ENCODE assay signal across 12 cellular contexts in the genomic region with DNA sequence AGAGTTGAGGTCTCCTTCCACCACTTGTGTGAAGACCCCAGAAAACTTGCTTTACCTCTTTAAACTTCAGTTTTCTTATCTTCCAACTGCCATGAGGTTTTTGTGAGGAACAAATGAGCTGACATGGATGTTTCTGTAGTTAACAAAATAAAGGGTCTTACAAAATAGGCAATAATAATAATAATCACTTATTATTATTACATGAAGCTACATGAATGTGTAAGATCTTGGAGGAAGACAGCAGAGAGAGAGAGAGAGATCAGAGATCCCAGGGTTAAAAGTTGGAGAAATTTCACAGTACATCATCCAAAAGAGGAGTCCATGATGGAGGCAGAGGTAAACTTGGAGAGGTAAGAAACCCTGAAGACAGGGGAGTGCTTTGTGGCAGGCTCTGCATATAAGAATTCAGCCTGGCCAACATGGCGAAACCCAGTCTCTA. TPM values are rescaled to one million over a fixed set of nuclear protein-coding genes. Genes with fewer than 3 reads are reported as not detected.
A peak's percentile ranks its signal among the peaks of the same experiment; 100 is the strongest.
DNase-seq lines count a peak whose midpoint lies in the region; ATAC-seq, FAIRE-seq and TF ChIP-seq lines count a peak whose summit lies in the region.
"Had no signal": no experiment of that assay in that cellular context is flagged by ENCODE, and none has a peak within 500 bp of the region (broad histone marks: within the 10 kb centered on the region; RNA-seq: fewer than 3 reads in every experiment).

No MANE protein-coding gene starts in this region.

- TF ChIP-seq CTCF in GM23338 (conservative IDR thresholded peaks at IDR 0.05; ENCODE audit: low read depth in 2 of 2) (no peak), fibroblast of mammary gland (conservative IDR thresholded peaks at IDR 0.05; ENCODE audit: control insufficient read depth, insufficient read depth, low read depth, low read length) (no peak)

- H3K79me1 ChIP-seq in mesendoderm (ENCODE audit: low read length) = peaks cover 9% of the 10 kb centered on the region

- no peak overlapping the region for H2AK5ac ChIP-seq in mesendoderm (ENCODE audit: low read length)

- no peaks in the 10 kb centered on the region for H3K9me3 ChIP-seq in CD4-positive, alpha-beta memory T cell (ENCODE audit: control insufficient read depth in 1 of 2, low read length in 2 of 2)
- no peaks in the 10 kb centered on the region for H3K9me3 ChIP-seq in SK-N-MC (ENCODE audit: low read depth, low read length)
- H3K9me3 ChIP-seq: uterus had no signal

- no peak overlapping the region for H3K18ac ChIP-seq in mesendoderm (ENCODE audit: low read length)

- no peak overlapping the region for H4K8ac ChIP-seq in mesendoderm (ENCODE audit: low read depth, low read length)

- no peak overlapping the region for H3K27ac ChIP-seq in CD4-positive, alpha-beta memory T cell (ENCODE audit: low read depth, low read length)
- peak overlapping the region; percentile 100 for H3K27ac ChIP-seq in GM23338 (ENCODE audit: low read depth)
- H3K27ac ChIP-seq in SK-N-MC = peak overlapping the region; percentile 97
- H3K27ac ChIP-seq in mesendoderm (ENCODE audit: low read depth, low read length) = no peak overlapping the region

- H3K9ac ChIP-seq in SK-N-MC (ENCODE audit: insufficient read length) = no peak overlapping the region
- H3K9ac ChIP-seq in mesendoderm (ENCODE audit: low read length) = no peak overlapping the region

- CTCF ChIA-PET in CD4-positive, alpha-beta memory T cell (lab: Charles Lee; ENCODE audit: partially characterized antibody) = interaction anchor here (0.8 to 3.7 kb wide), 10 partner anchors 9 to 362 kb away, joined by 3 to 20 read pairs (median 4); a partner anchor contains a TSS

- no peak overlapping the region for H2BK5ac ChIP-seq in mesendoderm (ENCODE audit: low read length)

- no peaks in the 10 kb centered on the region for H3K27me3 ChIP-seq in CD4-positive, alpha-beta memory T cell (ENCODE audit: insufficient read depth, low read length)
- H3K27me3 ChIP-seq in GM23338 (ENCODE audit: insufficient read depth) = no peaks in the 10 kb centered on the region
- no peaks in the 10 kb centered on the region for H3K27me3 ChIP-seq in mesendoderm (ENCODE audit: insufficient read depth, low read length, poor library complexity)
- H3K27me3 ChIP-seq: uterus had no signal

- no peak overlapping the region for H3K56ac ChIP-seq in mesendoderm (ENCODE audit: low read length)

- 0 out of 2 replicates have a peak, but pooled peaks cover 10% of the 10 kb centered on the region for H4K20me1 ChIP-seq in GM23338 (replicated peaks; ENCODE audit: insufficient read depth)

- no peak overlapping the region for H2AFZ ChIP-seq in GM23338

- no peak for DNase-seq in CD4-positive, alpha-beta memory T cell
- DNase-seq in GM23338 (ENCODE audit: low spot score) = no peak
- DNase-seq in SK-N-MC (ENCODE audit: low read depth, low spot score) = no peak
- peak; percentile 16 for DNase-seq in fibroblast of mammary gland (ENCODE audit: low read depth)
- no peak for DNase-seq in KG1 (lab: John Stamatoyannopoulos, UW)
- DNase-seq in GM19239 (ENCODE audit: insufficient read length, low spot score) = no peak
- DNase-seq in mesendoderm = no peak
- DNase-seq: activated CD4-positive, alpha-beta T cell treated with anti-CD3 and anti-CD28 coated beads for 1 hour; amniotic stem cell; NCI-H1694 treated with DMSO at 0.1 percent for 48 hours; uterus had no signal

- no peaks in the 10 kb centered on the region for H3K9me2 ChIP-seq in GM23338 (ENCODE audit: insufficient read depth)

- no CpG with 5 or more reads among the region's 1 CpG for WGBS in mesendoderm (ENCODE audit: extremely low coverage, insufficient coverage, low lambda C conversion rate)

- H3K4me2 ChIP-seq in GM23338 (no peak overlapping the region), mesendoderm (ENCODE audit: low read length) (no peak overlapping the region)

- peaks cover 12 to 28% of the 10 kb centered on the region in 2 donors for H3K36me3 Mint-ChIP-seq in CD4-positive, alpha-beta memory T cell
- peaks cover 50% of the 10 kb centered on the region for H3K36me3 Mint-ChIP-seq in GM23338 (ENCODE audit: low read depth)

- intact Hi-C loops in CD4-positive, alpha-beta memory T cell (cut with micrococcal nuclease) = no loop called here

- H3K4ac ChIP-seq in mesendoderm (ENCODE audit: low read depth, low read length) = no peak overlapping the region

- H3K36me3 ChIP-seq in CD4-positive, alpha-beta memory T cell (ENCODE audit: insufficient read depth, low read length) = peaks cover 8% of the 10 kb centered on the region
- H3K36me3 ChIP-seq in GM23338 (ENCODE audit: insufficient read depth) (peaks cover 7% of the 10 kb centered on the region; the same call in 1 of the 2 replicates), SK-N-MC (ENCODE audit: insufficient read depth, low read length) (peaks cover 24% of the 10 kb centered on the region), mesendoderm (ENCODE audit: control insufficient read depth, insufficient read depth, low read length) (no peaks in the 10 kb centered on the region)
- H3K36me3 ChIP-seq: uterus had no signal

- H3K9me3 Mint-ChIP-seq in CD4-positive, alpha-beta memory T cell = no peaks in the 10 kb centered on the region
- H3K9me3 Mint-ChIP-seq in GM23338 = peaks cover 20% of the 10 kb centered on the region; the same call in 2 of the 3 replicates

- H3K4me3 ChIP-seq in CD4-positive, alpha-beta memory T cell (ENCODE audit: low read length in 2 of 2) = no peak overlapping the region
- H3K4me3 ChIP-seq in GM23338 (no peak overlapping the region), SK-N-MC (no peak overlapping the region), fibroblast of mammary gland (ENCODE audit: control insufficient read depth, low read depth, low read length) (no peak overlapping the region), mesendoderm (ENCODE audit: low read length) (no peak overlapping the region)
- H3K4me3 ChIP-seq: uterus had no signal

- H2BK120ac ChIP-seq in mesendoderm (ENCODE audit: low read depth, low read length) = no peak overlapping the region

- H3K23ac ChIP-seq in mesendoderm (ENCODE audit: low read length) = no peak overlapping the region

- H3K4me3 Mint-ChIP-seq in CD4-positive, alpha-beta memory T cell = peak overlapping the region in 5 of 8 donors; percentile 4 to 53 (median 32)
- H3K4me3 Mint-ChIP-seq in GM23338 = no peak overlapping the region; the same call in 2 of the 3 replicates

- H3K79me2 ChIP-seq in GM23338 (replicated peaks; ENCODE audit: insufficient read depth) = peaks cover 30% of the 10 kb centered on the region
- peaks cover 26% of the 10 kb centered on the region for H3K79me2 ChIP-seq in mesendoderm (ENCODE audit: control insufficient read depth, insufficient read depth, low read length)

- H3K27me3 Mint-ChIP-seq in CD4-positive, alpha-beta memory T cell = no peaks in the 10 kb centered on the region
- peaks cover 49% of the 10 kb centered on the region for H3K27me3 Mint-ChIP-seq in GM23338 (ENCODE audit: insufficient read depth, low read depth, poor library complexity)

- no peak overlapping the region for H4K5ac ChIP-seq in mesendoderm (ENCODE audit: low read length)

- H3K4me1 ChIP-seq in CD4-positive, alpha-beta memory T cell (ENCODE audit: insufficient read depth, low read length) = peaks cover 43% of the 10 kb centered on the region
- H3K4me1 ChIP-seq in GM23338 (ENCODE audit: insufficient read depth) (peaks cover 18% of the 10 kb centered on the region), mesendoderm (ENCODE audit: control insufficient read depth, low read depth, low read length) (peaks cover 5% of the 10 kb centered on the region)

- FAIRE-seq in GM19239 (lab: Jason Lieb, UNC) = no peak

- POLR2A ChIA-PET in CD4-positive, alpha-beta memory T cell (lab: Charles Lee; ENCODE audit: partially characterized antibody) = interaction anchor here (1.0 to 4.5 kb wide), 9 partner anchors 10 to 361 kb away, joined by 3 to 52 read pairs (median 6); a partner anchor contains a TSS

- H3K27ac Mint-ChIP-seq in CD4-positive, alpha-beta memory T cell = peak overlapping the region in 6 of 7 donors; percentile 57 to 94 (median 84)
- no peak overlapping the region for H3K27ac Mint-ChIP-seq in GM23338

- ATAC-seq in GM23338 = no peak
- ATAC-seq in esophagus mucosa = no peak

- H2BK15ac ChIP-seq in mesendoderm (replicated peaks; ENCODE audit: low read depth) = no peak overlapping the region

- peaks cover 21 to 41% (median 30%) of the 10 kb centered on the region in 4 donors for H3K4me1 Mint-ChIP-seq in CD4-positive, alpha-beta memory T cell
- H3K4me1 Mint-ChIP-seq in GM23338 = peaks cover 27% of the 10 kb centered on the region

- H3F3A ChIP-seq in GM23338 (replicated peaks; ENCODE audit: low read depth) = peaks cover 57% of the 10 kb centered on the region

TF ChIP-seq in GM23338, 12 proteins besides CTCF, POLR2A, EP300 and RAD21 (continues in another document):
- no peak for TF ChIP-seq STAT1 (IDR thresholded peaks at IDR 0.05; ENCODE audit: unreplicated experiment)
- no peak for TF ChIP-seq CREB1 (CRISPR knock-in tag; IDR thresholded peaks at IDR 0.05; ENCODE audit: low read depth)

RNA-seq across cellular contexts. Expression of a gene that starts 10.7 kb away (rescaled TPM):
- 10 to 100 TPM; 16.7 to 18.4 TPM for total RNA-seq in CD4-positive, alpha-beta memory T cell
- polyA plus RNA-seq in CD4-positive, alpha-beta memory T cell = 10 to 100 TPM in 1 of 2 donors, 1 to 10 TPM in 1; 7.8 to 11.7 TPM
- total RNA-seq in GM23338 (2014; rRNA removed; shearing (Covaris generic)) = 88.8 and 97.4 TPM in 2 replicates
- 35.6 and 36.9 TPM in 2 replicates for polyA plus RNA-seq in GM23338 (2016; fragmentation: Nextera tagmentation; extraction: Ambion mirVana)
- total RNA-seq in esophagus mucosa = 33.3 TPM
- polyA plus RNA-seq in mesendoderm (2013, experiment 1 of 2) = 84.3 TPM
- polyA plus RNA-seq in mesendoderm (2013, experiment 2 of 2) = 84.2 TPM

RNA-seq across cellular contexts. Expression of a gene that starts 36.3 kb away (rescaled TPM):
- 10 to 100 TPM; 46.3 to 46.7 TPM for total RNA-seq in CD4-positive, alpha-beta memory T cell
- 10 to 100 TPM; 25.8 to 30.7 TPM for polyA plus RNA-seq in CD4-positive, alpha-beta memory T cell
- total RNA-seq in GM23338 (2014; rRNA removed; shearing (Covaris generic)) = 13.0 and 20.3 TPM in 2 replicates
- polyA plus RNA-seq in GM23338 (2016; fragmentation: Nextera tagmentation; extraction: Ambion mirVana) = 39.2 and 42.1 TPM in 2 replicates
- 24.3 TPM for total RNA-seq in esophagus mucosa
- polyA plus RNA-seq in mesendoderm (2013, experiment 1 of 2) = 20.8 TPM
- 23.7 TPM for polyA plus RNA-seq in mesendoderm (2013, experiment 2 of 2)

Comparison
In these comparisons a context has a peak if more than half of its experiments do, and no peak if none do; other contexts are left out.
1. H3K27ac ChIP-seq: peak in GM23338 (single experiment) and SK-N-MC (single experiment); none in CD4-positive, alpha-beta memory T cell (single experiment) and mesendoderm (single experiment).